ENCODE assay signal across 23 cellular contexts in genomic region chr13:65940720-65941119, GRCh38.
DNase-seq lines count a peak whose midpoint lies in the region; ATAC-seq and TF ChIP-seq lines count a peak whose summit lies in the region.
"Had no signal": no experiment of that assay in that cellular context is flagged by ENCODE, and none has a peak within 500 bp of the region (broad histone marks: within the 10 kb centered on the region; RNA-seq: fewer than 3 reads in every experiment).

No MANE protein-coding gene starts in this region.

- H2BK15ac ChIP-seq in mesenchymal stem cell (ENCODE audit: low read depth, poor library complexity, severe bottlenecking): no peak overlapping the region

- TF ChIP-seq POLR2A in heart left ventricle (IDR thresholded peaks at IDR 0.05): no peak

- peak overlapping the region in 11 of 12 donors; percentile 4 to 66 (median 51) for H3K27ac ChIP-seq in heart left ventricle
- H3K27ac ChIP-seq in mesenchymal stem cell (ENCODE audit: low read length, poor library complexity, severe bottlenecking): no peak overlapping the region
- H3K27ac ChIP-seq: C4-2B, dorsolateral prefrontal cortex, neutrophil, Peyer's patch, prostate gland, testis, uterus had no signal

- WGBS in heart left ventricle, 4 donors: 44 to 58% (median 55%) methylated on average over 3 of the region's 3 CpGs
- WGBS in mesenchymal stem cell: 85% methylated on average over 3 of the region's 3 CpGs

- no peak overlapping the region for H2AK5ac ChIP-seq in mesenchymal stem cell (ENCODE audit: low read length, severe bottlenecking)

- H3K23ac ChIP-seq in mesenchymal stem cell (ENCODE audit: low read length in 2 of 2): no peak overlapping the region

- H3K4me3 Mint-ChIP-seq in activated CD8-positive, alpha-beta memory T cell treated with anti-CD3 and anti-CD28 coated beads, Interleukin-2, amount 10 ng/mL, durations not matched to agents 7 days and 5 days: no peak overlapping the region
- H3K4me3 Mint-ChIP-seq: activated naive CD8-positive, alpha-beta T cell; IgD-negative memory B cell; immature natural killer cell; stimulated activated memory B cell treated with anti-CD40 and anti-IgM and Interleukin-4, amounts not matched to agents 10 μg/mL and 1 μg/mL and 100 μg/mL, for 72 hours had no signal

- DNase-seq in DMS153 (lab: John Stamatoyannopoulos, UW) (peak; percentile 99), NCI-H128 (lab: John Stamatoyannopoulos, UW; ENCODE audit: unreplicated experiment) (peak; percentile 20), NCI-H345 treated with DMSO at 0.1 percent for 48 hours (lab: John Stamatoyannopoulos, UW; ENCODE audit: unreplicated experiment) (peak; percentile 6), heart left ventricle (peak; percentile 12 to 74 (median 51)), mesenchymal stem cell (no peak)
- no peak for DNase-seq in stimulated activated naive CD4-positive, alpha-beta T cell (lab: John Stamatoyannopoulos, UW)
- no peak for DNase-seq in activated CD8-positive, alpha-beta memory T cell treated with anti-CD3 and anti-CD28 coated beads, Interleukin-2, amount 10 ng/mL, durations not matched to agents 7 days and 5 days
- DNase-seq: activated CD8-positive, alpha-beta memory T cell treated with anti-CD3 and anti-CD28 coated beads, Interleukin-2, amount 50 U/mL, for 4 hours; dorsolateral prefrontal cortex; immature natural killer cell; Peyer's patch; T-helper 2 cell; testis; uterus had no signal

- H3K36me3 Mint-ChIP-seq in activated CD8-positive, alpha-beta memory T cell treated with anti-CD3 and anti-CD28 coated beads, Interleukin-2, amount 10 ng/mL, durations not matched to agents 7 days and 5 days: no peaks in the 10 kb centered on the region
- H3K36me3 Mint-ChIP-seq: activated naive CD8-positive, alpha-beta T cell; IgD-negative memory B cell; immature natural killer cell; stimulated activated memory B cell treated with anti-CD40 and anti-IgM and Interleukin-4, amounts not matched to agents 10 μg/mL and 1 μg/mL and 100 μg/mL, for 72 hours had no signal

- no peak overlapping the region for H3K14ac ChIP-seq in mesenchymal stem cell (ENCODE audit: low read length in 2 of 2)

- H3K4ac ChIP-seq in mesenchymal stem cell (ENCODE audit: low read depth in 1 of 2, low read length in 2 of 2): no peak overlapping the region

- intact Hi-C loops in heart left ventricle (cut with DNase I): loop anchor here in 2 of 10 donors (5.0 to 10.0 kb wide), 2 partner anchors 1292 to 1294 kb away; partner anchors contain the start of gene PCDH9 (in 2 of the 2)

- H3K27ac Mint-ChIP-seq in activated CD8-positive, alpha-beta memory T cell treated with anti-CD3 and anti-CD28 coated beads, Interleukin-2, amount 10 ng/mL, durations not matched to agents 7 days and 5 days: no peak overlapping the region
- H3K27ac Mint-ChIP-seq: activated naive CD8-positive, alpha-beta T cell; activated T-helper 2 cell treated with anti-CD3 and anti-CD28 coated beads, Interferon-gamma antibody, Interleukin-2, Interleukin-4, amounts not matched to agents 10 μg/mL and 5 μg/mL and 100 μg/mL, durations not matched to agents 14 hours and 24 hours and 36 hours; IgD-negative memory B cell; immature natural killer cell; stimulated activated memory B cell treated with anti-CD40 and anti-IgM and Interleukin-4, amounts not matched to agents 10 μg/mL and 1 μg/mL and 100 μg/mL, for 72 hours had no signal

- no peak overlapping the region for H2AFZ ChIP-seq in mesenchymal stem cell (ENCODE audit: low read depth, low read length)

- H3K4me1 ChIP-seq in heart left ventricle (peaks cover 0 to 13% (median 1%) of the 10 kb centered on the region in 12 donors), mesenchymal stem cell (ENCODE audit: control insufficient read depth, insufficient read depth, low read depth, low read length) (no peaks in the 10 kb centered on the region)
- H3K4me1 ChIP-seq: Peyer's patch, prostate gland had no signal

- H3K9ac ChIP-seq in mesenchymal stem cell (ENCODE audit: low read length): no peak overlapping the region

- H3K27me3 ChIP-seq in heart left ventricle (no peaks in the 10 kb centered on the region), mesenchymal stem cell (ENCODE audit: control insufficient read depth in 1 of 2, insufficient read depth in 1 of 2, low read length in 2 of 2) (no peaks in the 10 kb centered on the region)
- H3K27me3 ChIP-seq: dorsolateral prefrontal cortex, neutrophil, Peyer's patch, testis, uterus had no signal

- no peak overlapping the region for H2BK12ac ChIP-seq in mesenchymal stem cell (ENCODE audit: low read length in 2 of 2)

- H3K27me3 Mint-ChIP-seq in activated CD8-positive, alpha-beta memory T cell treated with anti-CD3 and anti-CD28 coated beads, Interleukin-2, amount 10 ng/mL, durations not matched to agents 7 days and 5 days: no peaks in the 10 kb centered on the region
- H3K27me3 Mint-ChIP-seq: activated naive CD8-positive, alpha-beta T cell; IgD-negative memory B cell; stimulated activated memory B cell treated with anti-CD40 and anti-IgM and Interleukin-4, amounts not matched to agents 10 μg/mL and 1 μg/mL and 100 μg/mL, for 72 hours had no signal

- TF ChIP-seq CTCF in heart left ventricle (IDR thresholded peaks at IDR 0.05): no peak

- H2BK5ac ChIP-seq in mesenchymal stem cell (ENCODE audit: low read depth, low read length, poor library complexity, severe bottlenecking): no peak overlapping the region

- H3K18ac ChIP-seq in mesenchymal stem cell (ENCODE audit: low read depth in 1 of 2, low read length in 2 of 2): no peak overlapping the region

- ATAC-seq in heart left ventricle (peak; percentile 86 to 94 (median 93)), HG03469 (IDR thresholded peaks at IDR 0.05; ENCODE audit: unreplicated experiment) (no peak)
- no peak for ATAC-seq in activated CD8-positive, alpha-beta memory T cell treated with anti-CD3 and anti-CD28 coated beads, Interleukin-2, amount 10 ng/mL, durations not matched to agents 7 days and 5 days
- ATAC-seq: stimulated activated memory B cell treated with anti-CD40 and anti-IgM and Interleukin-4, amounts not matched to agents 10 μg/mL and 1 μg/mL and 100 μg/mL, for 72 hours had no signal

- H4K8ac ChIP-seq in mesenchymal stem cell (ENCODE audit: low read length): no peak overlapping the region

- H4K91ac ChIP-seq in mesenchymal stem cell (ENCODE audit: low read length): no peak overlapping the region

- H3K4me3 ChIP-seq in heart left ventricle (peak overlapping the region in 9 of 12 donors; percentile 5 to 44 (median 35)), mesenchymal stem cell (ENCODE audit: insufficient read depth in 1 of 2, low read depth in 1 of 2, low read length in 2 of 2) (no peak overlapping the region)
- H3K4me3 ChIP-seq: dorsolateral prefrontal cortex, Peyer's patch, prostate gland, smooth muscle cell, testis, uterus had no signal

- CTCF ChIA-PET in activated CD8-positive, alpha-beta memory T cell treated with anti-CD3 and anti-CD28 coated beads, Interleukin-2, amount 10 ng/mL, durations not matched to agents 7 days and 5 days (lab: Charles Lee): no interaction called here

- H3K79me1 ChIP-seq in mesenchymal stem cell (replicated peaks; ENCODE audit: low read length, poor library complexity, severe bottlenecking): no peaks in the 10 kb centered on the region

- H3K9me3 ChIP-seq in heart left ventricle (no peaks in the 10 kb centered on the region), mesenchymal stem cell (ENCODE audit: control insufficient read depth, low read length) (no peaks in the 10 kb centered on the region)
- H3K9me3 ChIP-seq: neutrophil, Peyer's patch, prostate gland, testis, uterus had no signal

- no peak overlapping the region for H3K4me2 ChIP-seq in mesenchymal stem cell (ENCODE audit: low read length, poor library complexity, severe bottlenecking)
- H3K4me2 ChIP-seq: smooth muscle cell had no signal

- H2BK120ac ChIP-seq in mesenchymal stem cell (ENCODE audit: low read depth, low read length): no peak overlapping the region

- H3K36me3 ChIP-seq in heart left ventricle (no peaks in the 10 kb centered on the region), mesenchymal stem cell (ENCODE audit: control insufficient read depth in 1 of 2, insufficient read depth in 2 of 2, low read depth in 1 of 2, low read length in 2 of 2) (no peaks in the 10 kb centered on the region)
- H3K36me3 ChIP-seq: neutrophil, Peyer's patch, prostate gland, uterus had no signal

- H3K4me1 Mint-ChIP-seq in activated CD8-positive, alpha-beta memory T cell treated with anti-CD3 and anti-CD28 coated beads, Interleukin-2, amount 10 ng/mL, durations not matched to agents 7 days and 5 days: no peaks in the 10 kb centered on the region
- H3K4me1 Mint-ChIP-seq: immature natural killer cell; stimulated activated memory B cell treated with anti-CD40 and anti-IgM and Interleukin-4, amounts not matched to agents 10 μg/mL and 1 μg/mL and 100 μg/mL, for 72 hours had no signal

- H3K9me3 Mint-ChIP-seq in activated CD8-positive, alpha-beta memory T cell treated with anti-CD3 and anti-CD28 coated beads, Interleukin-2, amount 10 ng/mL, durations not matched to agents 7 days and 5 days (ENCODE audit: low read depth): peaks cover 4% of the 10 kb centered on the region

Comparison
In these comparisons a context has a peak if more than half of its experiments do, and no peak if none do; other contexts are left out.
1. DNase-seq: peak in DMS153 (single experiment), NCI-H128 (single experiment), NCI-H345 treated with DMSO at 0.1 percent for 48 hours (single experiment) and heart left ventricle (5 of 5); none in stimulated activated naive CD4-positive, alpha-beta T cell (0 of 6), mesenchymal stem cell (single experiment) and activated CD8-positive, alpha-beta memory T cell treated with anti-CD3 and anti-CD28 coated beads, Interleukin-2, amount 10 ng/mL, durations not matched to agents 7 days and 5 days (single experiment).
2. ATAC-seq: peak in heart left ventricle (4 of 4); none in HG03469 (single experiment) and activated CD8-positive, alpha-beta memory T cell treated with anti-CD3 and anti-CD28 coated beads, Interleukin-2, amount 10 ng/mL, durations not matched to agents 7 days and 5 days (single experiment).
3. H3K4me3 ChIP-seq: peak in heart left ventricle (9 of 12); none in mesenchymal stem cell (0 of 2).